17 cellular contexts compared by ENCODE assay signal in genomic region chr11:99200720-99201119, GRCh38.
"Had no signal": no experiment of that assay in that cellular context is flagged by ENCODE, and none has a peak within 500 bp of the region (broad histone marks: within the 10 kb centered on the region; RNA-seq: fewer than 3 reads in every experiment).

No MANE protein-coding gene starts in this region.

- FAIRE-seq: RCC 7860 had no signal

- H3K27me3 ChIP-seq: SJSA1 had no signal

- H3K27ac ChIP-seq: SJSA1 had no signal

- H3K9ac ChIP-seq: SK-N-SH had no signal

- H3K4me1 ChIP-seq: SJSA1 had no signal

- H3K36me3 ChIP-seq: SJSA1 had no signal

- H3K9me3 ChIP-seq: SJSA1, SK-N-SH had no signal

- DNase-seq: KBM-7, MV-4-11, NCI-H1048, NCI-H1436 treated with DMSO at 0.1 percent for 48 hours, NCI-H1694, NCI-H187 treated with DMSO at 0.1 percent for 48 hours, NCI-H2029 treated with DMSO at 0.1 percent for 48 hours, NCI-H2227 treated with DMSO at 0.1 percent for 48 hours, NCI-H524, NCI-H774, Right ventricle myocardium superior, RPMI8226, SIG-M5, SK-N-SH, SW 1271 had no signal

- H3K4me2 ChIP-seq: SK-N-SH had no signal

- H3K4me3 ChIP-seq: SJSA1 had no signal

- H3K9me2 ChIP-seq: SK-N-SH had no signal
